ENCODE assay signal across 1 cellular context in the genomic region with DNA sequence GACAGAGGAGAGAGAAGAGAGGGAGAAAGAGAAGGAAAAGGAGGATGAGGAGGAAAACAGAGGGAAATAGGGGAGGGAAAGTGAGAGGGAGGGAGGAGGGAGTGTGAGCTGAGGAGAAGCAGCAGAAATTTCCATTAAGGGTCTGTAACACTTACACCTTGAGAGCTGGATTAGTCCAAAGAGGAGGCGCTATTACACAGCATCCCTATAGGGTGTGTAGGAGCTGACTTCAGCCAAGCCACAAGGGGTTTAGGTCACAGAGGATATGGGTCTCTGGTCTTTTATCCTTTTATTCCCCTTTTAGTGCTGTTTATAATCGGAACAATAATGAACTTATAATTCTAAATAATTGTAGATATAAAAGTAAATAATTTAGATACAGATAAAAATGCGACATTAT.
TF ChIP-seq lines count a peak whose summit lies in the region.

No MANE protein-coding gene starts in this region.

TF ChIP-seq in K562, 482 proteins besides CTCF, POLR2A, EP300 and RAD21:
- TF ChIP-seq ZNF274 (IDR thresholded peaks at IDR 0.05; ENCODE audit: borderline replicate concordance, low read depth, low read length) (no peak), DACH1 (IDR thresholded peaks at IDR 0.05; ENCODE audit: partially characterized antibody) (no peak), ZNF316 (IDR thresholded peaks at IDR 0.05) (no peak), ZNF785 (CRISPR knock-in tag; IDR thresholded peaks at IDR 0.05) (no peak), NR2C1 (IDR thresholded peaks at IDR 0.05) (no peak), NR2C1 (tag; IDR thresholded peaks at IDR 0.05) (no peak), CREBBP (IDR thresholded peaks at IDR 0.05; ENCODE audit: low read depth, low read length) (no peak)
- TF ChIP-seq, protein P1, sequence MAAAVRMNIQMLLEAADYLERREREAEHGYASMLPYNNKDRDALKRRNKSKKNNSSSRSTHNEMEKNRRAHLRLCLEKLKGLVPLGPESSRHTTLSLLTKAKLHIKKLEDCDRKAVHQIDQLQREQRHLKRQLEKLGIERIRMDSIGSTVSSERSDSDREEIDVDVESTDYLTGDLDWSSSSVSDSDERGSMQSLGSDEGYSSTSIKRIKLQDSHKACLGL (CRISPR knock-in tag; IDR thresholded peaks at IDR 0.05; ENCODE audit: borderline replicate concordance, poor library complexity, severe bottlenecking), result no peak
- TF ChIP-seq, protein P2, sequence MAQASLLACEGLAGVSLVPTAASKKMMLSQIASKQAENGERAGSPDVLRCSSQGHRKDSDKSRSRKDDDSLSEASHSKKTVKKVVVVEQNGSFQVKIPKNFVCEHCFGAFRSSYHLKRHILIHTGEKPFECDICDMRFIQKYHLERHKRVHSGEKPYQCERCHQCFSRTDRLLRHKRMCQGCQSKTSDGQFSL (CRISPR knock-in tag; IDR thresholded peaks at IDR 0.05), result no peak
- TF ChIP-seq, protein P2 (tag; IDR thresholded peaks at IDR 0.05), result no peak
- TF ChIP-seq, protein P3, sequence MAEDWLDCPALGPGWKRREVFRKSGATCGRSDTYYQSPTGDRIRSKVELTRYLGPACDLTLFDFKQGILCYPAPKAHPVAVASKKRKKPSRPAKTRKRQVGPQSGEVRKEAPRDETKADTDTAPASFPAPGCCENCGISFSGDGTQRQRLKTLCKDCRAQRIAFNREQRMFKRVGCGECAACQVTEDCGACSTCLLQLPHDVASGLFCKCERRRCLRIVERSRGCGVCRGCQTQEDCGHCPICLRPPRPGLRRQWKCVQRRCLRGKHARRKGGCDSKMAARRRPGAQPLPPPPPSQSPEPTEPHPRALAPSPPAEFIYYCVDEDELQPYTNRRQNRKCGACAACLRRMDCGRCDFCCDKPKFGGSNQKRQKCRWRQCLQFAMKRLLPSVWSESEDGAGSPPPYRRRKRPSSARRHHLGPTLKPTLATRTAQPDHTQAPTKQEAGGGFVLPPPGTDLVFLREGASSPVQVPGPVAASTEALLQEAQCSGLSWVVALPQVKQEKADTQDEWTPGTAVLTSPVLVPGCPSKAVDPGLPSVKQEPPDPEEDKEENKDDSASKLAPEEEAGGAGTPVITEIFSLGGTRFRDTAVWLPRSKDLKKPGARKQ (CRISPR knock-in tag; IDR thresholded peaks at IDR 0.05), result no peak
- TF ChIP-seq, protein P4, sequence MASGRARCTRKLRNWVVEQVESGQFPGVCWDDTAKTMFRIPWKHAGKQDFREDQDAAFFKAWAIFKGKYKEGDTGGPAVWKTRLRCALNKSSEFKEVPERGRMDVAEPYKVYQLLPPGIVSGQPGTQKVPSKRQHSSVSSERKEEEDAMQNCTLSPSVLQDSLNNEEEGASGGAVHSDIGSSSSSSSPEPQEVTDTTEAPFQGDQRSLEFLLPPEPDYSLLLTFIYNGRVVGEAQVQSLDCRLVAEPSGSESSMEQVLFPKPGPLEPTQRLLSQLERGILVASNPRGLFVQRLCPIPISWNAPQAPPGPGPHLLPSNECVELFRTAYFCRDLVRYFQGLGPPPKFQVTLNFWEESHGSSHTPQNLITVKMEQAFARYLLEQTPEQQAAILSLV (tag; IDR thresholded peaks at IDR 0.05), result no peak
